Comparison of ENCODE assay signal across 19 cellular contexts in genomic region chr3:41093476-41093875, GRCh38.
DNase-seq lines count a peak whose midpoint lies in the region; ATAC-seq, FAIRE-seq and TF ChIP-seq lines count a peak whose summit lies in the region.
"Had no signal": no experiment of that assay in that cellular context is flagged by ENCODE, and none has a peak within 500 bp of the region (broad histone marks: within the 10 kb centered on the region; RNA-seq: fewer than 3 reads in every experiment).

No MANE protein-coding gene starts in this region.

- peak overlapping the region; percentile 23 for H2BK120ac ChIP-seq in trophoblast cell (ENCODE audit: insufficient read depth, low read length, poor library complexity)

- TF ChIP-seq POLR2A in GM12878 (IDR thresholded peaks at IDR 0.05; ENCODE audit: low read depth, low read length), result no peak

- no peak overlapping the region for H4K12ac ChIP-seq in trophoblast cell (ENCODE audit: low read depth, low read length)

- POLR2A ChIA-PET in GM12878 (lab: Charles Lee), result no interaction called here

- no peak overlapping the region for H2BK5ac ChIP-seq in trophoblast cell (ENCODE audit: low read depth, low read length, poor library complexity)

- H4K8ac ChIP-seq in trophoblast cell (ENCODE audit: low read depth, low read length), result peak overlapping the region; percentile 39

- no peak for TF ChIP-seq RAD21 in GM12878 (IDR thresholded peaks at IDR 0.05; ENCODE audit: insufficient read depth, low read depth, low read length)

- H2AFZ ChIP-seq in GM12878 (ENCODE audit: control insufficient read depth, low read depth, low read length), result no peak overlapping the region
- no peak overlapping the region for H2AFZ ChIP-seq in trophoblast cell (ENCODE audit: insufficient read depth, low read length, poor library complexity)
- H2AFZ ChIP-seq: GM23338 had no signal

- no peak overlapping the region for H3K14ac ChIP-seq in trophoblast cell (ENCODE audit: low read length)

- SMC1A ChIA-PET in GM12878 (lab: Charles Lee; ENCODE audit: uncharacterized antibody, unreplicated experiment), result no interaction called here

- CTCF ChIA-PET in GM12878 (lab: Yijun Ruan, JAX), result no interaction called here

- ATAC-seq in GM12878, result peak; percentile 44; the same call in 2 of the 3 replicates
- no peak for ATAC-seq in GM21529 (IDR thresholded peaks at IDR 0.05; ENCODE audit: unreplicated experiment)
- ATAC-seq: GM23338, HCT116 had no signal

- no TSS peak for BruUV-seq in GM12878 (replicated peaks; lab: Mats Ljungman, UMichigan)

- no peaks in the 10 kb centered on the region for H3K36me3 ChIP-seq in BLaER1
- no peaks in the 10 kb centered on the region for H3K36me3 ChIP-seq in GM12878 (ENCODE audit: control insufficient read depth in 2 of 2, insufficient read depth in 2 of 2, low read length in 1 of 2)
- no peaks in the 10 kb centered on the region for H3K36me3 ChIP-seq in trophoblast cell (ENCODE audit: control insufficient read depth in 1 of 2, insufficient read depth in 2 of 2, low read length in 2 of 2)

- H4K20me1 ChIP-seq in BLaER1, result no peaks in the 10 kb centered on the region
- no peaks in the 10 kb centered on the region for H4K20me1 ChIP-seq in GM12878 (ENCODE audit: control insufficient read depth, insufficient read depth)

- no peak for TF ChIP-seq CTCF in GM12878 (IDR thresholded peaks at IDR 0.05 in 2 of 3, conservative IDR thresholded peaks at IDR 0.05 in 1 of 3; ENCODE audit: control insufficient read depth in 2 of 3, extremely low read depth in 1 of 3, insufficient read depth in 1 of 3, low read depth in 3 of 3, low read length in 3 of 3)

- H4K91ac ChIP-seq in trophoblast cell (ENCODE audit: low read depth, low read length), result peak overlapping the region; percentile 3

- H3K4ac ChIP-seq in trophoblast cell (ENCODE audit: low read depth, low read length), result no peak overlapping the region

- no peak overlapping the region for H3K18ac ChIP-seq in trophoblast cell (ENCODE audit: low read length)

- no peaks in the 10 kb centered on the region for H3K9me3 ChIP-seq in BLaER1
- no peaks in the 10 kb centered on the region; the same call in 2 of the 3 replicates for H3K9me3 ChIP-seq in GM12878 (replicated peaks; ENCODE audit: control insufficient read depth, insufficient read depth, low read length)
- no peaks in the 10 kb centered on the region for H3K9me3 ChIP-seq in trophoblast cell (ENCODE audit: insufficient read depth, low read depth, low read length)

- no peaks in the 10 kb centered on the region for H3K79me2 ChIP-seq in GM12878 (ENCODE audit: control insufficient read depth, insufficient read depth, low read length)
- no peaks in the 10 kb centered on the region for H3K79me2 ChIP-seq in trophoblast cell (ENCODE audit: control insufficient read depth, insufficient read depth, low read length, poor library complexity)

- H3K4me3 ChIP-seq in BLaER1 (no peak overlapping the region), GM12878 (no peak overlapping the region), trophoblast cell (ENCODE audit: low read depth, low read length) (no peak overlapping the region)
- H3K4me3 ChIP-seq: GM23338 had no signal

- TF ChIP-seq EP300 in GM12878 (IDR thresholded peaks at IDR 0.05; ENCODE audit: borderline replicate concordance in 1 of 2, control insufficient read depth in 1 of 2, low read depth in 2 of 2, low read length in 2 of 2), result no peak

- intact Hi-C loops in GM12878 (cut with micrococcal nuclease; ENCODE audit: unreplicated experiment), result no loop called here

- WGBS in GM12878 (ENCODE audit: insufficient coverage, insufficient replicate concordance, low lambda C conversion rate, missing lambda C conversion rate), result 50% methylated on average over 3 of the region's 3 CpGs
- no CpG with 5 or more reads among the region's 3 CpGs for WGBS in trophoblast cell (ENCODE audit: extremely low coverage, insufficient coverage, insufficient read length)

- no peak overlapping the region for H3K23ac ChIP-seq in trophoblast cell (ENCODE audit: low read length)

- H2AK5ac ChIP-seq in trophoblast cell (ENCODE audit: low read length), result no peak overlapping the region

- FAIRE-seq in GM18507 (lab: Jason Lieb, UNC) (peak; percentile 35), GM12878 (lab: Jason Lieb, UNC) (no peak)
- FAIRE-seq: A204.1 had no signal

- H3K27ac ChIP-seq in BLaER1, result no peak overlapping the region
- no peak overlapping the region for H3K27ac ChIP-seq in GM12878 (ENCODE audit: control insufficient read depth, insufficient read depth)
- H3K27ac ChIP-seq in trophoblast cell (ENCODE audit: low read depth, low read length), result no peak overlapping the region
- H3K27ac ChIP-seq: 22Rv1 had no signal

- H2BK12ac ChIP-seq in trophoblast cell (ENCODE audit: low read length), result peak overlapping the region; percentile 61

- H3K4me1 ChIP-seq in BLaER1 (peaks cover 15% of the 10 kb centered on the region), GM12878 (ENCODE audit: control insufficient read depth, insufficient read depth, low read length) (no peaks in the 10 kb centered on the region), trophoblast cell (ENCODE audit: control insufficient read depth in 1 of 2, insufficient read depth in 2 of 2, low read length in 2 of 2) (peaks cover 4 to 13% of the 10 kb centered on the region in 2 experiments)

- H3K9ac ChIP-seq in BLaER1 (no peak overlapping the region), GM12878 (ENCODE audit: control insufficient read depth, insufficient read depth, low read length) (no peak overlapping the region), trophoblast cell (ENCODE audit: low read length) (no peak overlapping the region)

- in situ Hi-C loops in GM12878 (cut with MboI), result no loop called here

- H3K79me1 ChIP-seq in trophoblast cell (ENCODE audit: low read length), result peaks cover 13% of the 10 kb centered on the region

- H3K27me3 ChIP-seq in BLaER1, result no peaks in the 10 kb centered on the region
- no peaks in the 10 kb centered on the region for H3K27me3 ChIP-seq in GM12878 (replicated peaks in 1 of 2; ENCODE audit: control insufficient read depth in 2 of 2, insufficient read depth in 2 of 2, low read length in 1 of 2)
- no peaks in the 10 kb centered on the region for H3K27me3 ChIP-seq in trophoblast cell (ENCODE audit: insufficient read depth, low read length)

- H3K4me2 ChIP-seq in BLaER1 (peak overlapping the region; percentile 58), GM12878 (ENCODE audit: control insufficient read depth, insufficient read depth) (no peak overlapping the region), trophoblast cell (ENCODE audit: low read length) (no peak overlapping the region)
- H3K4me2 ChIP-seq: GM23338 had no signal

- no peak for DNase-seq in GM18507 (ENCODE audit: extremely low spot score, insufficient read length, low read depth)
- no peak for DNase-seq in GM12878 (ENCODE audit: low read depth, low spot score)
- no peak for DNase-seq in trophoblast cell
- DNase-seq in midbrain (lab: John Stamatoyannopoulos, UW), result no peak
- DNase-seq in stimulated activated CD4-positive, alpha-beta T cell treated with anti-CD3 and anti-CD28 coated beads, Interleukin-4, amount 100 ng/mL, for 24 hours, result no peak
- DNase-seq: C1 segment of cervical spinal cord; Calu3; CD4-positive, alpha-beta memory T cell; COR-L47; DMS53; DMS79 treated with DMSO at 0.1 percent for 48 hours; GF-D8; H9 had no signal

- RAD21 ChIA-PET in GM12878 (lab: Charles Lee; ENCODE audit: unreplicated experiment), result no interaction called here

TF ChIP-seq in GM12878, 131 proteins besides CTCF, POLR2A, EP300 and RAD21:
- no peak for TF ChIP-seq TCF12 (IDR thresholded peaks at IDR 0.05; ENCODE audit: low read depth, low read length)
- no peak for TF ChIP-seq CHD1 (IDR thresholded peaks at IDR 0.05; ENCODE audit: low read depth, low read length)
- no peak for TF ChIP-seq NR2C1 (IDR thresholded peaks at IDR 0.05)
- no peak for TF ChIP-seq ZNF24 (IDR thresholded peaks at IDR 0.05)
- no peak for TF ChIP-seq EGR1 (IDR thresholded peaks at IDR 0.05; ENCODE audit: borderline replicate concordance in 1 of 2, low read depth in 2 of 2, low read length in 2 of 2)
- no peak for TF ChIP-seq SIX5 (IDR thresholded peaks at IDR 0.05; ENCODE audit: low read depth, low read length, severe bottlenecking)
- TF ChIP-seq CBFB (IDR thresholded peaks at IDR 0.05; ENCODE audit: low read depth), result no peak
- TF ChIP-seq EZH2 (IDR thresholded peaks at IDR 0.05; ENCODE audit: borderline replicate concordance, control insufficient read depth, low read depth, low read length), result no peak
- TF ChIP-seq GABPA (IDR thresholded peaks at IDR 0.05; ENCODE audit: low read depth), result no peak
